ENCODE assay signal across 14 cellular contexts in genomic region chr13:28357846-28358496, GRCh38.
DNase-seq lines count a peak whose midpoint lies in the region; ATAC-seq and TF ChIP-seq lines count a peak whose summit lies in the region.
"Had no signal": no experiment of that assay in that cellular context is flagged by ENCODE, and none has a peak within 500 bp of the region (broad histone marks: within the 10 kb centered on the region; RNA-seq: fewer than 3 reads in every experiment).

No MANE protein-coding gene starts in this region.

- peak overlapping the region; percentile 37 for H3K27ac Mint-ChIP-seq in activated CD4-positive, alpha-beta T cell treated with anti-CD3 and anti-CD28 coated beads for 36 hours
- H3K27ac Mint-ChIP-seq in naive thymus-derived CD4-positive, alpha-beta T cell: peak overlapping the region in 4 of 9 donors; percentile 1 to 73 (median 14)

- CTCF ChIA-PET in activated CD4-positive, alpha-beta T cell treated with anti-CD3 and anti-CD28 coated beads for 36 hours (lab: Charles Lee): interaction anchor here (0.6 to 1.4 kb wide), 3 partner anchors 10 to 153 kb away, joined by 3 read pairs; no protein-coding TSS in a partner anchor
- CTCF ChIA-PET in naive thymus-derived CD4-positive, alpha-beta T cell (lab: Charles Lee): interaction anchor here (0.6 kb wide), 1 partner anchor 615 kb away, joined by 3 read pairs; no protein-coding TSS in a partner anchor

- H3K4me1 ChIP-seq in naive thymus-derived CD4-positive, alpha-beta T cell (ENCODE audit: control insufficient read depth in 2 of 2, insufficient read depth in 2 of 2, low read length in 2 of 2): peaks cover 0 to 12% of the 10 kb centered on the region in 2 donors
- peaks cover 0 to 4% (median 0%) of the 10 kb centered on the region in 3 donors for H3K4me1 ChIP-seq in esophagus squamous epithelium
- H3K4me1 ChIP-seq: A549, uterus had no signal

- H3K27ac ChIP-seq in caudate nucleus (ENCODE audit: low read depth, low read length) (no peak overlapping the region), esophagus squamous epithelium (no peak overlapping the region)
- H3K27ac ChIP-seq in naive thymus-derived CD4-positive, alpha-beta T cell (ENCODE audit: low read depth, low read length): no peak overlapping the region
- H3K27ac ChIP-seq: A549, neutrophil, SJSA1, uterus had no signal

- H3K9me3 Mint-ChIP-seq in activated CD4-positive, alpha-beta T cell treated with anti-CD3 and anti-CD28 coated beads for 36 hours (ENCODE audit: low read depth): peaks cover 2% of the 10 kb centered on the region
- peaks cover 0 to 15% (median 0%) of the 10 kb centered on the region in 11 donors for H3K9me3 Mint-ChIP-seq in naive thymus-derived CD4-positive, alpha-beta T cell

- H3K27me3 Mint-ChIP-seq in activated CD4-positive, alpha-beta T cell treated with anti-CD3 and anti-CD28 coated beads for 36 hours: no peaks in the 10 kb centered on the region
- H3K27me3 Mint-ChIP-seq in naive thymus-derived CD4-positive, alpha-beta T cell: peaks cover 0 to 3% (median 0%) of the 10 kb centered on the region in 5 donors

- H3K36me3 ChIP-seq in naive thymus-derived CD4-positive, alpha-beta T cell (ENCODE audit: control insufficient read depth in 2 of 3, insufficient read depth in 3 of 3, low read length in 3 of 3): no peaks in the 10 kb centered on the region
- H3K36me3 ChIP-seq in esophagus squamous epithelium: no peaks in the 10 kb centered on the region
- H3K36me3 ChIP-seq: neutrophil, SJSA1, uterus had no signal

- DNase-seq in activated CD4-positive, alpha-beta T cell treated with anti-CD3 and anti-CD28 coated beads for 36 hours: peak; percentile 8
- DNase-seq in activated CD4-positive, alpha-beta T cell treated with anti-CD3 and anti-CD28 coated beads for 4 hours: no peak
- DNase-seq in caudate nucleus (lab: John Stamatoyannopoulos, UW) (peak in 32 of 61 donors; percentile 1 to 90 (median 26)), NK-92 (lab: John Stamatoyannopoulos, UW; ENCODE audit: unreplicated experiment) (no peak), GOT3 (lab: John Stamatoyannopoulos, UW) (no peak), esophagus squamous epithelium (lab: John Stamatoyannopoulos, UW) (no peak)
- DNase-seq in naive thymus-derived CD4-positive, alpha-beta T cell: no peak
- DNase-seq: foreskin melanocyte, NCI-H1436 treated with DMSO at 0.1 percent for 48 hours, uterus had no signal

- no peaks in the 10 kb centered on the region for H3K36me3 Mint-ChIP-seq in activated CD4-positive, alpha-beta T cell treated with anti-CD3 and anti-CD28 coated beads for 36 hours (ENCODE audit: low read depth)
- H3K36me3 Mint-ChIP-seq in naive thymus-derived CD4-positive, alpha-beta T cell: peaks cover 0 to 30% (median 0%) of the 10 kb centered on the region in 5 donors

- 66 to 80% methylated on average over 3 to 4 of the region's 4 CpGs for WGBS in esophagus squamous epithelium, 2 donors

- no peak overlapping the region for H3K4me3 Mint-ChIP-seq in activated CD4-positive, alpha-beta T cell treated with anti-CD3 and anti-CD28 coated beads for 36 hours
- peak overlapping the region in 1 of 10 donors; percentile 44 for H3K4me3 Mint-ChIP-seq in naive thymus-derived CD4-positive, alpha-beta T cell

- H3K27me3 ChIP-seq in naive thymus-derived CD4-positive, alpha-beta T cell (ENCODE audit: control insufficient read depth in 2 of 2, insufficient read depth in 2 of 2, low read length in 2 of 2): no peaks in the 10 kb centered on the region
- H3K27me3 ChIP-seq in esophagus squamous epithelium: no peaks in the 10 kb centered on the region
- H3K27me3 ChIP-seq: SJSA1, uterus had no signal

- peaks cover 27% of the 10 kb centered on the region for H3K4me1 Mint-ChIP-seq in activated CD4-positive, alpha-beta T cell treated with anti-CD3 and anti-CD28 coated beads for 36 hours
- peaks cover 9 to 47% (median 31%) of the 10 kb centered on the region in 7 donors for H3K4me1 Mint-ChIP-seq in naive thymus-derived CD4-positive, alpha-beta T cell

- POLR2A ChIA-PET in activated CD4-positive, alpha-beta T cell treated with anti-CD3 and anti-CD28 coated beads for 36 hours (lab: Charles Lee): no interaction called here
- POLR2A ChIA-PET in naive thymus-derived CD4-positive, alpha-beta T cell (lab: Charles Lee): no interaction called here

- ATAC-seq in activated CD4-positive, alpha-beta T cell treated with anti-CD3 and anti-CD28 coated beads for 36 hours: peak; percentile 81
- peak; percentile 46 for ATAC-seq in HG03175 (IDR thresholded peaks at IDR 0.05; ENCODE audit: unreplicated experiment)
- peak; percentile 76 for ATAC-seq in naive thymus-derived CD4-positive, alpha-beta T cell
- ATAC-seq: A549 had no signal

- no peaks in the 10 kb centered on the region for H3K9me3 ChIP-seq in naive thymus-derived CD4-positive, alpha-beta T cell (ENCODE audit: control insufficient read depth in 2 of 3, low read length in 3 of 3)
- no peaks in the 10 kb centered on the region for H3K9me3 ChIP-seq in esophagus squamous epithelium
- H3K9me3 ChIP-seq: A549, neutrophil, SJSA1, uterus had no signal

- no peak for TF ChIP-seq CTCF in esophagus squamous epithelium (IDR thresholded peaks at IDR 0.05)

- intact Hi-C loops in activated CD4-positive, alpha-beta T cell treated with anti-CD3 and anti-CD28 coated beads for 36 hours (cut with DNase I, micrococcal nuclease): no loop called here
- intact Hi-C loops in naive thymus-derived CD4-positive, alpha-beta T cell (cut with micrococcal nuclease): loop anchor here in 1 of 2 donors (5.0 to 10.0 kb wide), 2 partner anchors 137 to 359 kb away; partner anchors contain the start of genes FLT1 and SLC46A3
- intact Hi-C loops in esophagus squamous epithelium (cut with DNase I): no loop called here

- no peak for TF ChIP-seq POLR2A in esophagus squamous epithelium (IDR thresholded peaks at IDR 0.05)

- no peak overlapping the region for H3K4me3 ChIP-seq in naive thymus-derived CD4-positive, alpha-beta T cell (ENCODE audit: low read length)
- no peak overlapping the region for H3K4me3 ChIP-seq in esophagus squamous epithelium
- H3K4me3 ChIP-seq: A549, SJSA1, uterus had no signal

Comparison
In these comparisons a context has a peak if more than half of its experiments do, and no peak if none do; other contexts are left out.
1. DNase-seq: peak in activated CD4-positive, alpha-beta T cell treated with anti-CD3 and anti-CD28 coated beads for 36 hours (single experiment) and caudate nucleus (32 of 61); none in activated CD4-positive, alpha-beta T cell treated with anti-CD3 and anti-CD28 coated beads for 4 hours (0 of 2), naive thymus-derived CD4-positive, alpha-beta T cell (0 of 9), NK-92 (single experiment), GOT3 (single experiment) and esophagus squamous epithelium (single experiment).
2. Peak in every context shown above with its lines, with median percentiles within 50 percentile points of each other: ATAC-seq.